10 cellular contexts compared by ENCODE assay signal in the genomic region with DNA sequence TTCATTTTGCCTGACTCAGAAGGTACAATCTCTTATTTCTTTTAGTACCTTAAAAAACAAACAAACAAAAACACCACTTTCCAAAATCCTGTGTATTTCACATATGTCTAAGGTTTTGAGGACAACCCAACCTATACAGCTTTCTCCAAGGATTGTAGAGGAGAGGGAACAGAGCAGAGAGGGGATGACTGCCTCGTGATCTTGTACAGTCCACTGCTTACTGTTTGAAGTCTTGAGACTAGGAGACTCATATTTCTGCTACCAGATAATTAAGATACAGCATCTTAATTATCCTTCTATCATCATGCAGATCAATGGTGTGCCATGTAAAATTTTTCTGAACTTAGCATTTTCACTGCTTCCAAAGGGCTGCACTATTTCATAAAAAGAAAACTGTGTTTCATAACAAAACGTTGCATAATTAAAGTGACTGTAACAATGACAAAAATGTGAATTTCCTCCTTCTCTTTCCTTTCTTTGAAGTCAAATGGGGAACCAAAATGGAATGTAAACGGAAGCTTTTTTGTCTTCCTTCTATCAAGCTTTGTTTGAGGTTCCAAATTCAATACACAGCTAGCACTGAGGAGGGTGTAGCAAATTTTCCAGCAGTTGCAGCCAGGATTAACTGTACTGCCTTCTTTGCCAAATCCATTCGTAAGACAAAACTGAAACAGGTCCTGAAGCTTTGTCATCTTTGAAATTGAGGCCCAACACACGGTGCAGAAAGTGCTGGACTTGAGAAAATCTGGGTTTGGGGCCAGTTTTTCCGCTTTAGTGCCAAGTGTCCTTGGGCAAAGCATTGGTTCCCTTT. TPM values are rescaled to one million over a fixed set of nuclear protein-coding genes. Genes with fewer than 3 reads are reported as not detected.
DNase-seq lines count a peak whose midpoint lies in the region; TF ChIP-seq lines count a peak whose summit lies in the region.
"Had no signal": no experiment of that assay in that cellular context is flagged by ENCODE, and none has a peak within 500 bp of the region (broad histone marks: within the 10 kb centered on the region; RNA-seq: fewer than 3 reads in every experiment).

No MANE protein-coding gene starts in this region.

- intact Hi-C loops in spleen (cut with DNase I; ENCODE audit: low total_unique reads): no loop called here

- peak overlapping the region in 2 of 5 experiments; percentile 26 for H3K4me3 Mint-ChIP-seq in brain
- H3K4me3 Mint-ChIP-seq: memory B cell had no signal

- no peaks in the 10 kb centered on the region for H3K9me3 ChIP-seq in spleen

- H3K9me3 Mint-ChIP-seq in brain: peaks cover 0 to 3% (median 0%) of the 10 kb centered on the region in 5 experiments
- H3K9me3 Mint-ChIP-seq: memory B cell had no signal

- H3K4me3 ChIP-seq in HL-60 (replicated peaks; ENCODE audit: insufficient read depth, low read length) (no peak overlapping the region), spleen (peak overlapping the region in 1 of 8 donors; percentile 49)

- no peaks in the 10 kb centered on the region for H3K36me3 ChIP-seq in spleen

- H3K27ac ChIP-seq in HL-60 (replicated peaks): peak overlapping the region; percentile 77
- peak overlapping the region; percentile 73 to 96 (median 88) for H3K27ac ChIP-seq in spleen
- H3K27ac ChIP-seq: VCaP had no signal

- peaks cover 6% of the 10 kb centered on the region for H3K27me3 Mint-ChIP-seq in brain

- no peaks in the 10 kb centered on the region for H3K36me3 Mint-ChIP-seq in brain

- DNase-seq in HL-60 (ENCODE audit: low read depth in 1 of 2, low spot score in 1 of 2) (peak; percentile 70 to 83), hippocampal formation (lab: John Stamatoyannopoulos, UW) (peak; percentile 6 to 39), spleen (no peak), H4 (ENCODE audit: low spot score) (no peak)
- DNase-seq in activated effector memory CD4-positive, alpha-beta T cell treated with Interleukin-2 at 50 U/mL for 16 hours: no peak
- DNase-seq in stimulated activated CD4-positive, alpha-beta T cell treated with anti-CD3 and anti-CD28 coated beads, Interleukin-12 subunit alpha, Interleukin-12 subunit beta, amount 100 ng/mL, for 4 hours: no peak
- no peak for DNase-seq in stimulated activated CD4-positive, alpha-beta T cell treated with anti-CD3 and anti-CD28 coated beads, Interleukin-2, amount 100 ng/mL, for 24 hours

- TF ChIP-seq POLR2A in spleen (IDR thresholded peaks at IDR 0.05): no peak

- H3K27me3 ChIP-seq in HL-60 (ENCODE audit: insufficient read depth, poor library complexity, severe bottlenecking) (no peaks in the 10 kb centered on the region), spleen (replicated peaks in 1 of 7) (peaks cover 0 to 84% (median 4%) of the 10 kb centered on the region in 7 donors)

- no peak for TF ChIP-seq CTCF in HL-60 (IDR thresholded peaks at IDR 0.05; ENCODE audit: insufficient read depth, low read length)
- no peak for TF ChIP-seq CTCF in brain (conservative IDR thresholded peaks at IDR 0.05)
- no peak for TF ChIP-seq CTCF in spleen (IDR thresholded peaks at IDR 0.05 in 8 of 11, conservative IDR thresholded peaks at IDR 0.05 in 3 of 11)

- 24 to 37% (median 31%) methylated on average over 6 of the region's 6 CpGs for WGBS in spleen, 5 donors

- H3K4me1 ChIP-seq in spleen: peaks cover 32 to 92% (median 75%) of the 10 kb centered on the region in 6 donors

- peaks cover 40% of the 10 kb centered on the region for H3K4me1 Mint-ChIP-seq in brain

- H3K27ac Mint-ChIP-seq in brain: peak overlapping the region in 4 of 5 experiments; percentile 34 to 70 (median 49)
- H3K27ac Mint-ChIP-seq: memory B cell had no signal

RNA-seq across cellular contexts. Expression of a gene that starts 34.8 kb away (rescaled TPM):
- 9.1 TPM for polyA plus RNA-seq in brain (ENCODE audit: insufficient read depth, low read depth, low replicate concordance)
- total RNA-seq in spleen: 10 to 100 TPM; 14.4 to 19.6 (median 15.9) TPM
- 10 to 100 TPM in 2 of 3 donors, 1 to 10 TPM in 1; 6.7 to 14.1 (median 12.5) TPM for polyA plus RNA-seq in spleen
- 7.0 and 7.6 TPM in 2 replicates for total RNA-seq in H4 (2014; rRNA removed; shearing (Covaris generic))

Comparison
In these comparisons a context has a peak if more than half of its experiments do, and no peak if none do; other contexts are left out.
1. DNase-seq: peak in HL-60 (2 of 2) and hippocampal formation (2 of 2); none in spleen (single experiment), activated effector memory CD4-positive, alpha-beta T cell treated with Interleukin-2 at 50 U/mL for 16 hours (single experiment), H4 (single experiment), stimulated activated CD4-positive, alpha-beta T cell treated with anti-CD3 and anti-CD28 coated beads, Interleukin-12 subunit alpha, Interleukin-12 subunit beta, amount 100 ng/mL, for 4 hours (single experiment) and stimulated activated CD4-positive, alpha-beta T cell treated with anti-CD3 and anti-CD28 coated beads, Interleukin-2, amount 100 ng/mL, for 24 hours (0 of 2).